Comparison of ENCODE assay signal across 16 cellular contexts in genomic region chr2:47720559-47720958, GRCh38.
A peak's percentile ranks its signal among the peaks of the same experiment; 100 is the strongest.
DNase-seq lines count a peak whose midpoint lies in the region; ATAC-seq and TF ChIP-seq lines count a peak whose summit lies in the region.
"Had no signal": no experiment of that assay in that cellular context is flagged by ENCODE, and none has a peak within 500 bp of the region (broad histone marks: within the 10 kb centered on the region; RNA-seq: fewer than 3 reads in every experiment).

No MANE protein-coding gene starts in this region.

- no peak overlapping the region for H4K5ac ChIP-seq in H9 (ENCODE audit: insufficient read length, low read depth, low read length)

- H2BK20ac ChIP-seq in H9 (ENCODE audit: low read depth, low read length, poor library complexity, severe bottlenecking): no peak overlapping the region

- peaks cover 97% of the 10 kb centered on the region for H3K4me1 ChIP-seq in BLaER1
- H3K4me1 ChIP-seq in H9 (ENCODE audit: insufficient read depth, low read length): no peaks in the 10 kb centered on the region
- no peaks in the 10 kb centered on the region for H3K4me1 ChIP-seq in thyroid gland

- H3K27me3 ChIP-seq in BLaER1 (no peaks in the 10 kb centered on the region), H9 (ENCODE audit: insufficient read depth, low read length) (no peaks in the 10 kb centered on the region), thyroid gland (no peaks in the 10 kb centered on the region)
- H3K27me3 ChIP-seq: MG63 had no signal

- intact Hi-C loops in thyroid gland (cut with DNase I): no loop called here

- no peaks in the 10 kb centered on the region for H3K79me2 ChIP-seq in H9 (ENCODE audit: insufficient read depth, low read length)

- POLR2A ChIA-PET in WTC11 (lab: Charles Lee): no interaction called here

- H2BK120ac ChIP-seq in H9 (ENCODE audit: low read depth, low read length, poor library complexity, severe bottlenecking): no peak overlapping the region

- no peak overlapping the region for H3K18ac ChIP-seq in H9 (ENCODE audit: insufficient read length, low read depth, low read length)

- no peaks in the 10 kb centered on the region for H3K23me2 ChIP-seq in H9 (ENCODE audit: insufficient read length, low read depth, low read length, poor library complexity, severe bottlenecking)

- no peak overlapping the region for H4K8ac ChIP-seq in H9 (replicated peaks; ENCODE audit: insufficient read length, low read depth, low read length)

- peaks cover 79% of the 10 kb centered on the region for H3K36me3 ChIP-seq in BLaER1
- no peaks in the 10 kb centered on the region for H3K36me3 ChIP-seq in thyroid gland
- H3K36me3 ChIP-seq: MG63 had no signal

- H2BK5ac ChIP-seq in H9 (ENCODE audit: insufficient read length, low read length): no peak overlapping the region

- H3K36me3 Mint-ChIP-seq in H9 (ENCODE audit: insufficient read depth in 1 of 3, low read depth in 3 of 3) (peaks cover 10 to 15% (median 12%) of the 10 kb centered on the region in 3 experiments), WTC11 (peaks cover 15% of the 10 kb centered on the region), neural crest cell (ENCODE audit: low read depth) (no peaks in the 10 kb centered on the region), chondrocyte (ENCODE audit: low read depth) (no peaks in the 10 kb centered on the region)
- H3K36me3 Mint-ChIP-seq: CD4-positive, alpha-beta memory T cell had no signal

- no peak for TF ChIP-seq POLR2A in thyroid gland (IDR thresholded peaks at IDR 0.05)

- peak overlapping the region; percentile 94 for H3K27ac ChIP-seq in BLaER1
- H3K27ac ChIP-seq in H9 (ENCODE audit: insufficient read length, low read depth, low read length): no peak overlapping the region
- H3K27ac ChIP-seq in thyroid gland: no peak overlapping the region
- H3K27ac ChIP-seq: KMS-11, RWPE1 had no signal

- no peaks in the 10 kb centered on the region for H3K79me1 ChIP-seq in H9 (ENCODE audit: insufficient read depth, low read depth, low read length, poor library complexity, severe bottlenecking)

- H3K27ac Mint-ChIP-seq in H9 (peak overlapping the region; percentile 7 to 82 (median 36); a peak in 2 of 7 replicates), WTC11 (peak overlapping the region; percentile 44), neural crest cell (ENCODE audit: unreplicated experiment) (peak overlapping the region; percentile 5), chondrocyte (ENCODE audit: unreplicated experiment) (no peak overlapping the region)
- H3K27ac Mint-ChIP-seq: CD4-positive, alpha-beta memory T cell had no signal

- H2BK15ac ChIP-seq in H9 (ENCODE audit: low read depth, low read length): no peak overlapping the region

- H3K4me2 ChIP-seq in BLaER1 (peak overlapping the region; percentile 82), H9 (ENCODE audit: insufficient read depth, insufficient read length, low read length) (no peak overlapping the region)
- H3K4me2 ChIP-seq: KMS-11 had no signal

- H3K9me3 Mint-ChIP-seq in H9 (peaks cover 13 to 14% of the 10 kb centered on the region in 2 experiments), WTC11 (peaks cover 21% of the 10 kb centered on the region), neural crest cell (no peaks in the 10 kb centered on the region), chondrocyte (ENCODE audit: low read depth) (peaks cover 9% of the 10 kb centered on the region)

- H4K20me1 ChIP-seq in BLaER1 (no peaks in the 10 kb centered on the region), H9 (ENCODE audit: control insufficient read depth, insufficient read depth, insufficient read length) (no peaks in the 10 kb centered on the region)

- no peak overlapping the region for H3K23ac ChIP-seq in H9 (ENCODE audit: insufficient read length, low read depth, low read length)

- no peak overlapping the region for H3K56ac ChIP-seq in H9 (ENCODE audit: insufficient read length, low read depth, low read length)

- no peak overlapping the region for H2AK5ac ChIP-seq in H9 (ENCODE audit: insufficient read length, low read length)

- no peak overlapping the region for H3T11ph ChIP-seq in H9 (ENCODE audit: low read length)

- DNase-seq in H9 (no peak), WTC11 (ENCODE audit: low spot score) (no peak), neural crest cell (ENCODE audit: low read depth, low spot score) (no peak), NCI-H2081 (lab: John Stamatoyannopoulos, UW) (no peak), chondrocyte (ENCODE audit: low spot score) (no peak), thyroid gland (no peak)
- DNase-seq: AML-193; CD4-positive, alpha-beta memory T cell; MG63; NCI-H1930; NCI-H2171 treated with DMSO at 0.1 percent for 48 hours; NCI-H510A; NCI-H82 had no signal

- no peak overlapping the region for H2AFZ ChIP-seq in H9 (ENCODE audit: low read length)

- H3K4me1 Mint-ChIP-seq in H9 (peaks cover 15 to 17% of the 10 kb centered on the region in 2 experiments), WTC11 (peaks cover 17% of the 10 kb centered on the region), neural crest cell (peaks cover 20% of the 10 kb centered on the region), chondrocyte (ENCODE audit: low read depth) (no peaks in the 10 kb centered on the region)

- no peaks in the 10 kb centered on the region for H3K9me3 ChIP-seq in BLaER1
- no peaks in the 10 kb centered on the region for H3K9me3 ChIP-seq in H9 (ENCODE audit: control insufficient read depth, low read depth, low read length)
- H3K9me3 ChIP-seq in thyroid gland: no peaks in the 10 kb centered on the region
- H3K9me3 ChIP-seq: MG63 had no signal

- H3K9ac ChIP-seq in BLaER1 (peak overlapping the region; percentile 54), H9 (ENCODE audit: extremely low read depth, insufficient read length, low read length) (no peak overlapping the region)
- H3K9ac ChIP-seq: KMS-11 had no signal

- CTCF ChIA-PET in WTC11 (lab: Charles Lee): interaction anchor here (0.5 to 1.2 kb wide), 4 partner anchors 20 to 49 kb away, joined by 4 to 5 read pairs (median 4); no protein-coding TSS in a partner anchor

- no peak overlapping the region for H3K4ac ChIP-seq in H9 (ENCODE audit: low read depth, low read length)

- H4K91ac ChIP-seq in H9 (ENCODE audit: insufficient read length, low read depth, low read length): no peak overlapping the region

- no CpG with 5 or more reads among the region's 2 CpGs for WGBS in H9 (ENCODE audit: extremely low coverage, insufficient read length, low lambda C conversion rate)
- 3 to 22% methylated on average over 2 of the region's 2 CpGs for WGBS in thyroid gland, 2 donors

- H3K27me3 Mint-ChIP-seq in H9 (ENCODE audit: low read depth) (no peaks in the 10 kb centered on the region), WTC11 (ENCODE audit: low read depth) (no peaks in the 10 kb centered on the region), neural crest cell (ENCODE audit: low read depth) (peaks cover 2% of the 10 kb centered on the region), chondrocyte (ENCODE audit: low read depth) (peaks cover 11% of the 10 kb centered on the region)

- no peak overlapping the region for H3K4me3 Mint-ChIP-seq in H9
- H3K4me3 Mint-ChIP-seq in WTC11: no peak overlapping the region
- H3K4me3 Mint-ChIP-seq in neural crest cell: no peak overlapping the region
- H3K4me3 Mint-ChIP-seq in chondrocyte (ENCODE audit: unreplicated experiment): no peak overlapping the region
- H3K4me3 Mint-ChIP-seq: CD4-positive, alpha-beta memory T cell had no signal

- H3K4me3 ChIP-seq in BLaER1: no peak overlapping the region
- no peak overlapping the region for H3K4me3 ChIP-seq in thyroid gland (replicated peaks in 1 of 3)
- H3K4me3 ChIP-seq: MG63 had no signal

- no peak for ATAC-seq in WTC11

- no peak overlapping the region for H3K14ac ChIP-seq in H9 (ENCODE audit: insufficient read depth, low read length)

- H2BK12ac ChIP-seq in H9 (ENCODE audit: insufficient read length, low read depth, low read length): no peak overlapping the region

- no peak for TF ChIP-seq CTCF in H9 (conservative IDR thresholded peaks at IDR 0.05)
- no peak for TF ChIP-seq CTCF in WTC11 (IDR thresholded peaks at IDR 0.05)
- no peak for TF ChIP-seq CTCF in neural crest cell (conservative IDR thresholded peaks at IDR 0.05)
- no peak for TF ChIP-seq CTCF in chondrocyte (IDR thresholded peaks at IDR 0.05)
- TF ChIP-seq CTCF in thyroid gland (IDR thresholded peaks at IDR 0.05): no peak

TF ChIP-seq in WTC11, 78 proteins besides CTCF, POLR2A, EP300 and RAD21 (continues in another document):
- TF ChIP-seq STAT6 (CRISPR knock-in tag; conservative IDR thresholded peaks at IDR 0.05; ENCODE audit: low read depth): no peak
- TF ChIP-seq TP53 (CRISPR knock-in tag; IDR thresholded peaks at IDR 0.05): no peak
